ENCODE assay signal across 8 cellular contexts in the genomic region with DNA sequence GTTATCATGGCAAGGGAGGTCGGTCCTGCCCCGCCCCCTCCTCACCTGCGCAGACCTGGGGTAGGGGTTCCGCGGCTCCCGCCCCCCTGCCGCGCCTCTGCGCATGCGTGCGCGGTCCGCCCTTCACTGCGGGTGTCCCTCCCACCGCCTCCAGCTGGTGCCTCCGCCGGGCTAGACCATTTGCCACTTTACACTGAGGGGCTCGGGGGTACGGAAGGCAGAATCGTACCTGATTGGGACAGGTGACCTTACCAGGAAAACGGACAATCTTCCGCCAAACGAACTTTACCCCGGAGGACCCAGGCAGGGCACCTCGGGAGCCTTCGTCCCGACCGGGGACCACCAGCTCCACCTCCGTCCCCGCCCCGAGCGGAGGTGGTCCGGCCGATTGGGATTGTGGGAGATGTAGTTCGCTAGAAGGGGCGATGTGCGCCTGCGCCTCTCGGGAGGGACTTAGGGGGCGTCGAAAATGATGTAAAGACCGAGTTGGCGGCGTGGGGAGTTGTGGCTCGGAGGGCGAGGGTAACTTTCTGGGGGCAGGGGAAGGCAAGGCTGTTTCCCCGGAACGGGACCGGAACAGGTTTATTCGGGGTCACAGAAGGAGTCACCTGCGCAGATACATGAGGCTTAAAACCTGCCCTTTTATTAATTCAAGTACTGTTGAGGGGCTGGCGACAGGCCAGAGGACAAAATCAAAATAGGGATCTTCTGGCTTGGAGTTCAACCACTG. TPM values are rescaled to one million over a fixed set of nuclear protein-coding genes. Genes with fewer than 3 reads are reported as not detected.
A peak's percentile ranks its signal among the peaks of the same experiment; 100 is the strongest.
DNase-seq lines count a peak whose midpoint lies in the region; ATAC-seq and TF ChIP-seq lines count a peak whose summit lies in the region.

A gene with protein sequence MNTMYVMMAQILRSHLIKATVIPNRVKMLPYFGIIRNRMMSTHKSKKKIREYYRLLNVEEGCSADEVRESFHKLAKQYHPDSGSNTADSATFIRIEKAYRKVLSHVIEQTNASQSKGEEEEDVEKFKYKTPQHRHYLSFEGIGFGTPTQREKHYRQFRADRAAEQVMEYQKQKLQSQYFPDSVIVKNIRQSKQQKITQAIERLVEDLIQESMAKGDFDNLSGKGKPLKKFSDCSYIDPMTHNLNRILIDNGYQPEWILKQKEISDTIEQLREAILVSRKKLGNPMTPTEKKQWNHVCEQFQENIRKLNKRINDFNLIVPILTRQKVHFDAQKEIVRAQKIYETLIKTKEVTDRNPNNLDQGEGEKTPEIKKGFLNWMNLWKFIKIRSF (minus strand): TSS at position 344 of the 730 bp plus-strand sequence. CDS start 2,323 bp downstream, outside the sequence.

- peak within 1 kb of the TSS; percentile 55; the same call in 1 of the 2 replicates for H3K14ac ChIP-seq in H9 (ENCODE audit: insufficient read depth, low read length)

- peak; percentile 97 for ATAC-seq in foreskin keratinocyte

- no peak within 1 kb of the TSS for H3K4ac ChIP-seq in H9 (ENCODE audit: low read depth, low read length)

- H3K23me2 ChIP-seq in H9 (ENCODE audit: insufficient read length, low read depth, low read length, poor library complexity, severe bottlenecking) = peaks cover 7% of the 10 kb centered on the region

- H3K4me3 Mint-ChIP-seq in H9 (peak within 1 kb of the TSS; percentile 80 to 84), neural progenitor cell (peak within 1 kb of the TSS; percentile 94)

- no peak within 1 kb of the TSS for H3T11ph ChIP-seq in H9 (ENCODE audit: low read length)

- H4K91ac ChIP-seq in H9 (ENCODE audit: insufficient read length, low read depth, low read length) = no peak within 1 kb of the TSS

- H4K20me1 ChIP-seq in H9 (ENCODE audit: control insufficient read depth, insufficient read depth, insufficient read length) (no peaks in the 10 kb centered on the region), neural progenitor cell (ENCODE audit: low read depth) (no peaks in the 10 kb centered on the region)

- in situ Hi-C loops in G401 (cut with HindIII; ENCODE audit: low sequenced_read_pairs) = no loop called here

- peak within 1 kb of the TSS; percentile 63 for H3K9ac ChIP-seq in H9 (ENCODE audit: extremely low read depth, insufficient read length, low read length)
- peak within 1 kb of the TSS; percentile 48 for H3K9ac ChIP-seq in neural progenitor cell

- no peaks in the 10 kb centered on the region for H3K79me1 ChIP-seq in H9 (ENCODE audit: insufficient read depth, low read depth, low read length, poor library complexity, severe bottlenecking)

- no peaks in the 10 kb centered on the region for H3K36me3 ChIP-seq in neural progenitor cell

- H2BK5ac ChIP-seq in H9 (ENCODE audit: insufficient read length, low read length) = no peak within 1 kb of the TSS

- DNase-seq in G401 (ENCODE audit: low spot score) = peak; percentile 94
- peak; percentile 96 for DNase-seq in H9
- peak; percentile 90 for DNase-seq in M059J (ENCODE audit: low read depth)
- peak; percentile 75 for DNase-seq in SHP77 treated with DMSO at 0.1 percent for 48 hours (lab: John Stamatoyannopoulos, UW)
- DNase-seq in activated gamma-delta T cell treated with anti-CD3 and anti-CD28 coated beads, Interleukin-2, amount 50 U/mL, for 16 hours (ENCODE audit: low read depth) = peak; percentile 94
- peak; percentile 69 to 84 for DNase-seq in foreskin keratinocyte
- peak; percentile 98 for DNase-seq in neural progenitor cell (ENCODE audit: low spot score)
- peak; percentile 84 for DNase-seq in stromal cell of bone marrow (ENCODE audit: low read depth)

- H3K4me3 ChIP-seq in neural progenitor cell = peak within 1 kb of the TSS; percentile 87

- peaks cover 0 to 13% (median 11%) of the 10 kb centered on the region in 3 experiments; a peak in 5 of 7 replicates for H3K36me3 Mint-ChIP-seq in H9 (ENCODE audit: insufficient read depth in 1 of 3, low read depth in 3 of 3)
- no peaks in the 10 kb centered on the region for H3K36me3 Mint-ChIP-seq in neural progenitor cell

- H3K27ac ChIP-seq in H9 (ENCODE audit: insufficient read length, low read depth, low read length) = no peak within 1 kb of the TSS
- H3K27ac ChIP-seq in foreskin keratinocyte = no peak within 1 kb of the TSS
- no peak within 1 kb of the TSS for H3K27ac ChIP-seq in neural progenitor cell

- H4K8ac ChIP-seq in H9 (replicated peaks; ENCODE audit: insufficient read length, low read depth, low read length) = no peak within 1 kb of the TSS

- H3F3A ChIP-seq in neural progenitor cell (ENCODE audit: low read depth) = no peaks in the 10 kb centered on the region

- H4K5ac ChIP-seq in H9 (ENCODE audit: insufficient read length, low read depth, low read length) = no peak within 1 kb of the TSS

- TF ChIP-seq CTCF in H9 (conservative IDR thresholded peaks at IDR 0.05) (no peak), foreskin keratinocyte (conservative IDR thresholded peaks at IDR 0.05) (no peak), neural progenitor cell (IDR thresholded peaks at IDR 0.05) (no peak)

- H2BK120ac ChIP-seq in H9 (ENCODE audit: low read depth, low read length, poor library complexity, severe bottlenecking) = no peak within 1 kb of the TSS

- 0 out of 2 replicates have a peak, but pooled peaks cover 2% of the 10 kb centered on the region for H3K4me1 ChIP-seq in H9 (ENCODE audit: insufficient read depth, low read length)
- H3K4me1 ChIP-seq in foreskin keratinocyte = no peaks in the 10 kb centered on the region
- no peaks in the 10 kb centered on the region for H3K4me1 ChIP-seq in neural progenitor cell

- H3K56ac ChIP-seq in H9 (ENCODE audit: insufficient read length, low read depth, low read length) = no peak within 1 kb of the TSS

- H3K18ac ChIP-seq in H9 (ENCODE audit: insufficient read length, low read depth, low read length) = peak within 1 kb of the TSS; percentile 22

- H3K79me2 ChIP-seq in H9 (ENCODE audit: insufficient read depth, low read length) (no peaks in the 10 kb centered on the region), neural progenitor cell (ENCODE audit: low read depth) (no peaks in the 10 kb centered on the region)

- H3K4me2 ChIP-seq in H9 (ENCODE audit: insufficient read depth, insufficient read length, low read length) (peak within 1 kb of the TSS; percentile 85), neural progenitor cell (peak within 1 kb of the TSS; percentile 89)

- WGBS in H9 (ENCODE audit: extremely low coverage, insufficient read length, low lambda C conversion rate) = no CpG with 5 or more reads among the region's 52 CpGs

- H3K9me3 ChIP-seq in H9 (ENCODE audit: control insufficient read depth, low read depth, low read length) (no peaks in the 10 kb centered on the region), neural progenitor cell (ENCODE audit: low read depth) (no peaks in the 10 kb centered on the region)

- H3K27ac Mint-ChIP-seq in H9 (peak within 1 kb of the TSS; percentile 2 to 95 (median 69); a peak in 6 of 7 replicates), neural progenitor cell (peak within 1 kb of the TSS; percentile 31)

- no peak within 1 kb of the TSS for H2BK12ac ChIP-seq in H9 (ENCODE audit: insufficient read length, low read depth, low read length)

- peaks cover 24 to 29% of the 10 kb centered on the region in 2 experiments for H3K4me1 Mint-ChIP-seq in H9
- peaks cover 11% of the 10 kb centered on the region for H3K4me1 Mint-ChIP-seq in neural progenitor cell

- no peak within 1 kb of the TSS for H2AK5ac ChIP-seq in H9 (ENCODE audit: insufficient read length, low read length)

- H2BK15ac ChIP-seq in H9 (ENCODE audit: low read depth, low read length) = no peak within 1 kb of the TSS

- H3K27me3 Mint-ChIP-seq in H9 (ENCODE audit: low read depth) (no peaks in the 10 kb centered on the region; the same call in 1 of the 2 replicates), neural progenitor cell (ENCODE audit: insufficient read depth, low read depth) (peaks cover 9% of the 10 kb centered on the region)

- H3K23ac ChIP-seq in H9 (ENCODE audit: insufficient read length, low read depth, low read length) = no peak within 1 kb of the TSS

- H3K27me3 ChIP-seq in H9 (ENCODE audit: insufficient read depth, low read length) (no peaks in the 10 kb centered on the region), foreskin keratinocyte (no peaks in the 10 kb centered on the region), neural progenitor cell (no peaks in the 10 kb centered on the region)

- H2AFZ ChIP-seq in H9 (ENCODE audit: low read length) = peak within 1 kb of the TSS; percentile 65
- peak within 1 kb of the TSS; percentile 98 for H2AFZ ChIP-seq in neural progenitor cell (replicated peaks)

- H2BK20ac ChIP-seq in H9 (ENCODE audit: low read depth, low read length, poor library complexity, severe bottlenecking) = no peak within 1 kb of the TSS

- H3K9me3 Mint-ChIP-seq in H9 (no peaks in the 10 kb centered on the region; a peak in 2 of 5 replicates), neural progenitor cell (no peaks in the 10 kb centered on the region)

RNA-seq across cellular contexts. Expression of the gene that starts here (rescaled TPM):
- 0.49 and 3.8 TPM in 2 replicates for total RNA-seq in G401 (2014; rRNA removed; shearing (Covaris generic))
- 3.4 and 3.7 TPM in 2 replicates for total RNA-seq in H9 (2021)
- 1.9 TPM in 2 replicates for total RNA-seq in M059J (2014; rRNA removed; shearing (Covaris generic))
- 1.1 and 1.2 TPM in 2 replicates for total RNA-seq in foreskin keratinocyte
- 0.53 and 0.65 TPM in 2 replicates for polyA plus RNA-seq in foreskin keratinocyte
- 3.8 and 4.7 TPM in 2 replicates for total RNA-seq in neural progenitor cell (ENCODE audit: low replicate concordance)
